Comparison of ENCODE assay signal across 33 cellular contexts in the genomic region with DNA sequence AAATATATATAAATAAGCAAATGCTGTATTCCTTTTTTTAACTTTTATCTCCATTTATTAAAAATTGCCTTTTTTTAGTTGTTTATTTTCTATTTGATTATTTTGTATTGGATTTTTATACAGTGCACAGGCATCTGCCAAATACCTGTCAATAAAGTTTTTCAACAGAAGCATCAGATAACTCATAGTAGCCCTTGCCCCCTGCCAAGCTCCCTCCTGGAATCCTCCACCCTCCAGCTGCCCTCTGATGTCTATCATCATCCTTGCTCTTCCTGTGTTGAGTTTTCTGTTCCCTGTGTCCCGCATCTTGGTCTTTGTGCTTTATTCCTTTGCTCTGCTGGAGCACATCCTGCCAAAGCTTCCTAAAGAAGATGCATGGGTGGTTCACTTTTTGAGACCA.
"Had no signal": no experiment of that assay in that cellular context is flagged by ENCODE, and none has a peak within 500 bp of the region (broad histone marks: within the 10 kb centered on the region; RNA-seq: fewer than 3 reads in every experiment).

No MANE protein-coding gene starts in this region.

- FAIRE-seq: astrocyte, TTC549 had no signal

- H3K36me3 ChIP-seq: adrenal gland, brain microvascular endothelial cell, breast epithelium had no signal

- H3K27ac ChIP-seq: adrenal gland, body of pancreas, brain microvascular endothelial cell, breast epithelium, VCaP had no signal

- H3K4me1 ChIP-seq: body of pancreas had no signal

- ATAC-seq: activated CD8-positive, alpha-beta T cell treated with anti-CD3 and anti-CD28 coated beads for 36 hours; activated naive CD4-positive, alpha-beta T cell treated with anti-CD3 and anti-CD28 coated beads, Interleukin-2, amount 50 U/mL, for 72 hours; activated T-cell treated with anti-CD3 and anti-CD28 coated beads, Interleukin-2, amount 50 U/mL, for 4 hours; activated T-cell treated with anti-CD3 and anti-CD28 coated beads, Interleukin-2, amount 50 U/mL, for 72 hours; activated T-helper 17 cell treated with anti-CD3 and anti-CD28 coated beads, Interleukin-2, amount 50 U/mL, for 72 hours; body of pancreas had no signal

- H3K9me3 ChIP-seq: adrenal gland, body of pancreas, breast epithelium had no signal

- H3K4me3 ChIP-seq: adrenal gland, body of pancreas, breast epithelium had no signal

- H3K27me3 ChIP-seq: adrenal gland, body of pancreas, brain microvascular endothelial cell, breast epithelium had no signal

- DNase-seq: activated B cell treated with CpG ODN at 0.5 μM for 24 hours; activated CD4-positive, alpha-beta memory T cell treated with anti-CD3 and anti-CD28 coated beads for 36 hours; activated CD4-positive, alpha-beta T cell treated with anti-CD3 and anti-CD28 coated beads for 4 hours; activated CD4-positive, alpha-beta T cell treated with anti-CD3 and anti-CD28 coated beads, Interleukin-2, amount 10 ng/mL, durations not matched to agents 24 days and 14 days; activated CD4-positive, alpha-beta T cell treated with anti-CD3 and anti-CD28 coated beads, Interleukin-2, amount 50 U/mL, for 1 hour; activated CD4-positive, alpha-beta T cell treated with anti-CD3 and anti-CD28 coated beads, Interleukin-2, amount 50 U/mL, for 4 hours; activated CD4-positive, CD25-positive, alpha-beta regulatory T cell treated with anti-CD3 and anti-CD28 coated beads, Interleukin-2, amount 50 U/mL, for 72 hours; activated CD8-positive, alpha-beta memory T cell treated with anti-CD3 and anti-CD28 coated beads, Interleukin-2, amount 50 U/mL, for 4 hours; activated CD8-positive, alpha-beta T cell treated with anti-CD3 and anti-CD28 coated beads for 36 hours; activated effector memory CD4-positive, alpha-beta T cell treated with anti-CD3 and anti-CD28 coated beads, Interleukin-2, amount 50 U/mL, for 16 hours; activated gamma-delta T cell treated with Interleukin-2 at 50 U/mL for 16 hours; activated naive CD4-positive, alpha-beta T cell; activated naive CD4-positive, alpha-beta T cell treated with anti-CD3 and anti-CD28 coated beads for 36 hours; activated naive CD4-positive, alpha-beta T cell treated with anti-CD3 and anti-CD28 coated beads, Interleukin-2, amount 50 U/mL, for 16 hours; activated naive CD8-positive, alpha-beta T cell treated with anti-CD3 and anti-CD28 coated beads for 36 hours; activated T-cell treated with anti-CD3 and anti-CD28 coated beads for 4 hours; activated T-cell treated with anti-CD3 and anti-CD28 coated beads, Interleukin-2, amount 50 U/mL, for 1 hour; activated T-cell treated with anti-CD3 and anti-CD28 coated beads, Interleukin-2, amount 50 U/mL, for 4 hours; activated T-cell treated with anti-CD3 and anti-CD28 coated beads, Interleukin-2, amount 50 U/mL, for 72 hours; adrenal gland; amniotic stem cell; aorta; body of pancreas; brain microvascular endothelial cell; central memory CD4-positive, alpha-beta T cell; T-helper 2 cell; T-helper 9 cell had no signal
